ENCODE assay signal across 8 cellular contexts in the genomic region with DNA sequence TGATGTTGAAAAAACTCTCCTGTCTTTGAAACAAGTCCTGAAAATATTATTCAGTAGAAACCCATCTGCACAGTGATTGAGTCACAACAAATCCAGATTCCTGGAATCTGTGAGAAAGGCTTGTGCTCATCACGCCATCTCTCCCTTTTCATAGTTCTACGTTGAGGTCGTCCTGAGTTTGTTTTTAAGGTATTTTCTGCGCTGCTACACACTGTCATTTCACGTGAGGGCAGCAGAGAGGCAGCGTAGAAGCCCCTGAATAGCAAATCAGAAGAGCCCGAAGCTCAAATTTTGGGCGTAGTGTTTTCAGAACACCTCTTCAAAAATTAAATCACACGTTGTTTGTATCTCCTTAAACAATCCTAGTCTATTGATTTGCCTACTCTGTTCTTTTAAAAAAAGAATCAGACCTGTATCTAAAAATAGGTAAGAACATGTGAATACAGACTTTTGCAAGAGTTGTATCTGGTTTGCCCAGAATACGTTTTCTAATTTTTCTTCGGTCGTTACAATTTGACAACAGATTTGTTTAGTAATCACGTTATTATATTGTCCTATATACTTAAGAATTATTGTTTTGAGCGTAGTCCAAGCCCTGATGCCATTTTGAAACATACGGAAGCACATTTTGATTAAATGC.
DNase-seq lines count a peak whose midpoint lies in the region; ATAC-seq and TF ChIP-seq lines count a peak whose summit lies in the region.

No MANE protein-coding gene starts in this region.

- peak overlapping the region; percentile 35 for H3K4me3 ChIP-seq in BE2C (ENCODE audit: low read depth, low read length)
- no peak overlapping the region for H3K4me3 ChIP-seq in adipocyte (ENCODE audit: low read length)
- H3K4me3 ChIP-seq in stomach: no peak overlapping the region

- no peak for TF ChIP-seq EP300 in stomach (IDR thresholded peaks at IDR 0.05)

- DNase-seq in BE2C (peak; percentile 33), NCI-H2029 (lab: John Stamatoyannopoulos, UW) (peak; percentile 40), adipocyte (ENCODE audit: low read depth) (peak; percentile 81), hepatic stellate cell (ENCODE audit: low spot score) (peak; percentile 62), stomach (no peak)

- H3K36me3 ChIP-seq in BE2C (no peaks in the 10 kb centered on the region), adipocyte (ENCODE audit: control insufficient read depth, insufficient read depth, low read length, severe bottlenecking) (no peaks in the 10 kb centered on the region), stomach (no peaks in the 10 kb centered on the region)

- no peaks in the 10 kb centered on the region for H3K27me3 ChIP-seq in BE2C
- H3K27me3 ChIP-seq in adipocyte (replicated peaks; ENCODE audit: control insufficient read depth, insufficient read depth, low read length): peaks cover 6% of the 10 kb centered on the region
- no peaks in the 10 kb centered on the region for H3K27me3 ChIP-seq in stomach

- 26 to 29% (median 27%) methylated on average over 15 of the region's 15 CpGs for WGBS in stomach, 5 donors

- ATAC-seq in GM18505 (IDR thresholded peaks at IDR 0.05; ENCODE audit: unreplicated experiment): peak; percentile 65
- peak; percentile 56 for ATAC-seq in HG02970 (IDR thresholded peaks at IDR 0.05; ENCODE audit: low FRiP score, unreplicated experiment)
- ATAC-seq in esophagus mucosa: no peak

- H3K9ac ChIP-seq in adipocyte (ENCODE audit: low read length): no peak overlapping the region

- peak; percentile 78 for TF ChIP-seq CTCF in BE2C (IDR thresholded peaks at IDR 0.05; ENCODE audit: low read depth, low read length)
- peak in 4 of 7 experiments; percentile 22 to 31 (median 25) for TF ChIP-seq CTCF in stomach (IDR thresholded peaks at IDR 0.05)

- H3K9me3 ChIP-seq in BE2C: no peaks in the 10 kb centered on the region
- H3K9me3 ChIP-seq in adipocyte (ENCODE audit: control insufficient read depth, low read length): no peaks in the 10 kb centered on the region
- H3K9me3 ChIP-seq in stomach: no peaks in the 10 kb centered on the region

- no peak for TF ChIP-seq POLR2A in GM18505 (IDR thresholded peaks at IDR 0.05; ENCODE audit: borderline replicate concordance, extremely low read depth, insufficient read depth, insufficient read length)
- TF ChIP-seq POLR2A in stomach (IDR thresholded peaks at IDR 0.05): no peak

- intact Hi-C loops in stomach (cut with DNase I; ENCODE audit: low total_unique reads): loop anchor here (10.0 kb wide), 1 partner anchor 188 kb away; the partner anchor contains the start of gene SCN3A

- H3K4me1 ChIP-seq in BE2C: no peaks in the 10 kb centered on the region
- no peaks in the 10 kb centered on the region for H3K4me1 ChIP-seq in adipocyte (ENCODE audit: control insufficient read depth, insufficient read depth, low read length)
- peaks cover 0 to 7% (median 0%) of the 10 kb centered on the region in 4 donors for H3K4me1 ChIP-seq in stomach

- no peak overlapping the region for H3K27ac ChIP-seq in stomach
